In genomic region chr20:25453035-25453810, GRCh38 we compare ENCODE assay signal across 13 cellular contexts. TPM values are rescaled to one million over a fixed set of nuclear protein-coding genes. Genes with fewer than 3 reads are reported as not detected.
DNase-seq lines count a peak whose midpoint lies in the region; ATAC-seq and TF ChIP-seq lines count a peak whose summit lies in the region.
"Had no signal": no experiment of that assay in that cellular context is flagged by ENCODE, and none has a peak within 500 bp of the region (broad histone marks: within the 10 kb centered on the region; RNA-seq: fewer than 3 reads in every experiment).

No MANE protein-coding gene starts in this region.

- TF ChIP-seq CTCF in cardiac fibroblast (IDR thresholded peaks at IDR 0.05; ENCODE audit: low read depth, low read length) (no peak), osteoblast (IDR thresholded peaks at IDR 0.05; ENCODE audit: extremely low read depth, low read depth, low read length) (no peak)

- DNase-seq in NCI-H2029 (lab: John Stamatoyannopoulos, UW) (peak; percentile 5), NCI-H2029 treated with DMSO at 0.1 percent for 48 hours (lab: John Stamatoyannopoulos, UW) (no peak), NCI-H1105 treated with DMSO at 0.1 percent for 48 hours (lab: John Stamatoyannopoulos, UW) (peak; percentile 94), cardiac fibroblast (ENCODE audit: low read depth in 2 of 2) (peak; percentile 28 to 69), osteoblast (ENCODE audit: insufficient read length, low spot score, missing footprints) (peak; percentile 51), HCEC 1CT (no peak)
- DNase-seq in NK-92 treated with Interleukin-12 subunit alpha and Interleukin-12 subunit beta, amount 100 ng/mL, for 24 hours (lab: John Stamatoyannopoulos, UW) = no peak
- DNase-seq: activated B cell treated with CpG ODN at 0.5 μM for 24 hours; activated effector memory CD4-positive, alpha-beta T cell treated with anti-CD3 and anti-CD28 coated beads, Interleukin-2, amount 50 U/mL, for 16 hours; effector CD4-positive, alpha-beta T cell; tibial artery had no signal

- peak overlapping the region; percentile 56 for H3K4me2 ChIP-seq in osteoblast (ENCODE audit: insufficient read depth, low read length)

- H3K4me3 ChIP-seq in cardiac fibroblast (replicated peaks in 1 of 2; ENCODE audit: low read depth in 2 of 2, low read length in 2 of 2) = no peak overlapping the region
- H3K4me3 ChIP-seq in osteoblast (ENCODE audit: insufficient read depth, low read length) = no peak overlapping the region
- H3K4me3 ChIP-seq: tibial artery had no signal

- no peaks in the 10 kb centered on the region for H3K79me2 ChIP-seq in osteoblast (ENCODE audit: insufficient read depth, low read length)

- no peaks in the 10 kb centered on the region for H3K27me3 ChIP-seq in osteoblast (ENCODE audit: insufficient read depth, low read length)
- H3K27me3 ChIP-seq: neutrophil, tibial artery had no signal

- H3K9me3 ChIP-seq in osteoblast (ENCODE audit: low read depth, low read length) = no peaks in the 10 kb centered on the region
- H3K9me3 ChIP-seq: neutrophil, tibial artery had no signal

- no peak overlapping the region for H3K27ac ChIP-seq in osteoblast (ENCODE audit: low read depth, low read length)
- H3K27ac ChIP-seq: neutrophil, tibial artery had no signal

- H3K4me1 ChIP-seq in osteoblast (ENCODE audit: insufficient read depth, low read length) = no peaks in the 10 kb centered on the region
- H3K4me1 ChIP-seq: tibial artery had no signal

- H2AFZ ChIP-seq in osteoblast (ENCODE audit: low read length) = no peak overlapping the region

- no peaks in the 10 kb centered on the region for H4K20me1 ChIP-seq in osteoblast (ENCODE audit: insufficient read depth, low read length)

- H3K36me3 ChIP-seq in osteoblast (ENCODE audit: insufficient read depth, low read length) = peaks cover 9% of the 10 kb centered on the region
- H3K36me3 ChIP-seq: neutrophil had no signal

- no peak for ATAC-seq in GM19395 (IDR thresholded peaks at IDR 0.05; ENCODE audit: unreplicated experiment)

RNA-seq across cellular contexts. Expression of gene GINS1, which starts 45.8 kb away (rescaled TPM):
- total RNA-seq in osteoblast = 2.2 and 2.4 TPM in 2 replicates

Comparison
In these comparisons a context has a peak if more than half of its experiments do, and no peak if none do; other contexts are left out.
1. DNase-seq: peak in NCI-H2029 (single experiment), NCI-H1105 treated with DMSO at 0.1 percent for 48 hours (single experiment), cardiac fibroblast (2 of 2) and osteoblast (single experiment); none in NCI-H2029 treated with DMSO at 0.1 percent for 48 hours (single experiment), NK-92 treated with Interleukin-12 subunit alpha and Interleukin-12 subunit beta, amount 100 ng/mL, for 24 hours (single experiment) and HCEC 1CT (single experiment).